1 cellular context compared by ENCODE assay signal in genomic region chr10:27099916-27100799, GRCh38.
TF ChIP-seq lines count a peak whose summit lies in the region.

Gene ANKRD26 (minus strand): TSS chr10:27100494. CDS start chr10:27100326, 168 bp downstream.

TF ChIP-seq in H1, 55 proteins besides CTCF, POLR2A, EP300 and RAD21:
- TF ChIP-seq KDM1A (IDR thresholded peaks at IDR 0.05; ENCODE audit: borderline replicate concordance, low read length) (0 out of 2 replicates have a peak, but pooled peaks have one; percentile 17), MAX (IDR thresholded peaks at IDR 0.05) (peak; percentile 85), RBBP5 (IDR thresholded peaks at IDR 0.05; ENCODE audit: borderline replicate concordance, low read depth, low read length) (0 out of 2 replicates have a peak, but pooled peaks have one; percentile 58), BACH1 (IDR thresholded peaks at IDR 0.05; ENCODE audit: low read length) (0 out of 2 replicates have a peak, but pooled peaks have one; percentile 37), CHD1 (IDR thresholded peaks at IDR 0.05; ENCODE audit: low read depth, low read length) (no peak), EGR1 (IDR thresholded peaks at IDR 0.05; ENCODE audit: borderline replicate concordance, low read depth, low read length) (peak; percentile 32; the same call in 1 of the 2 replicates), POU5F1 (IDR thresholded peaks at IDR 0.05; ENCODE audit: low read depth, low read length) (no peak), TAF1 (IDR thresholded peaks at IDR 0.05; ENCODE audit: low read depth, low read length) (peak; percentile 79; the same call in 1 of the 2 replicates), ATF3 (IDR thresholded peaks at IDR 0.05; ENCODE audit: insufficient read depth, low read depth, low read length) (peak; percentile 57), NRF1 (IDR thresholded peaks at IDR 0.05; ENCODE audit: low read depth, low read length) (peak; percentile 100), KDM4A (IDR thresholded peaks at IDR 0.05; ENCODE audit: low read depth, low read length, severe bottlenecking) (peak; percentile 93), SP4 (IDR thresholded peaks at IDR 0.05; ENCODE audit: low read length) (peak; percentile 97), TCF12 (IDR thresholded peaks at IDR 0.05; ENCODE audit: low read depth, low read length) (no peak), POLR2AphosphoS5 (IDR thresholded peaks at IDR 0.05; ENCODE audit: low read depth, low read length) (peak; percentile 43; the same call in 1 of the 2 replicates), HDAC2 (IDR thresholded peaks at IDR 0.05; ENCODE audit: borderline replicate concordance in 1 of 2, low read depth in 2 of 2, low read length in 2 of 2) (0 out of 4 replicates have a peak, but pooled peaks of 1 of the 2 experiments have one; percentile 22), E2F6 (IDR thresholded peaks at IDR 0.05) (peak; percentile 73), BRCA1 (IDR thresholded peaks at IDR 0.05; ENCODE audit: low read depth, low read length) (no peak), ZNF274 (IDR thresholded peaks at IDR 0.05; ENCODE audit: borderline replicate concordance, extremely low read depth, low read length) (no peak), USF2 (IDR thresholded peaks at IDR 0.05; ENCODE audit: low read length) (no peak), PHF8 (conservative IDR thresholded peaks at IDR 0.05; ENCODE audit: low read depth, low read length) (peak; percentile 86), TBP (IDR thresholded peaks at IDR 0.05; ENCODE audit: low read depth, low read length) (peak; percentile 62), ASH2L (IDR thresholded peaks at IDR 0.05; ENCODE audit: low read length) (peak; percentile 95)
TF ChIP-seq in H1: peak in this region for 16.
